Comparison of ENCODE assay signal across 1 cellular context in genomic region chr10:72098301-72099053, GRCh38.
TF ChIP-seq lines count a peak whose summit lies in the region.

No MANE protein-coding gene starts in this region.

TF ChIP-seq in HepG2, 621 proteins besides CTCF, POLR2A, EP300 and RAD21 (continued from another document and continues in another):
- TF ChIP-seq ETS1 (CRISPR knock-in tag; IDR thresholded peaks at IDR 0.05): no peak
- TF ChIP-seq ZNF710 (CRISPR knock-in tag; IDR thresholded peaks at IDR 0.05; ENCODE audit: borderline replicate concordance): peak; percentile 12; the same call in 1 of the 2 replicates
- TF ChIP-seq NFAT5 (CRISPR knock-in tag; IDR thresholded peaks at IDR 0.05): no peak
- TF ChIP-seq KLF9 (CRISPR knock-in tag; IDR thresholded peaks at IDR 0.05; ENCODE audit: low read depth): 0 out of 2 replicates have a peak, but pooled peaks have one; percentile 37
- TF ChIP-seq FOXP1 (IDR thresholded peaks at IDR 0.05): 0 out of 2 replicates have a peak, but pooled peaks have one; percentile 35
- peak; percentile 93 for TF ChIP-seq FOXP1 (CRISPR knock-in tag; IDR thresholded peaks at IDR 0.05)
- 0 out of 2 replicates have a peak, but pooled peaks have one; percentile 27 for TF ChIP-seq KAT7 (CRISPR knock-in tag; IDR thresholded peaks at IDR 0.05; ENCODE audit: borderline replicate concordance)
- TF ChIP-seq ZNF546 (CRISPR knock-in tag; conservative IDR thresholded peaks at IDR 0.05): no peak
- TF ChIP-seq ZSCAN22 (CRISPR knock-in tag; IDR thresholded peaks at IDR 0.05): no peak
- peak; percentile 46; the same call in 1 of the 2 replicates for TF ChIP-seq IKZF5 (CRISPR knock-in tag; IDR thresholded peaks at IDR 0.05)
- peak; percentile 100 for TF ChIP-seq RARA (CRISPR knock-in tag; IDR thresholded peaks at IDR 0.05)
- TF ChIP-seq ZBTB40 (IDR thresholded peaks at IDR 0.05): no peak
- TF ChIP-seq ZBTB40 (CRISPR knock-in tag; IDR thresholded peaks at IDR 0.05): no peak; the same call in 1 of the 2 replicates
- no peak for TF ChIP-seq GLMP (CRISPR knock-in tag; IDR thresholded peaks at IDR 0.05; ENCODE audit: borderline replicate concordance)
- peak; percentile 85; the same call in 1 of the 2 replicates for TF ChIP-seq MLX (CRISPR knock-in tag; IDR thresholded peaks at IDR 0.05)
- TF ChIP-seq ZNF547 (CRISPR knock-in tag; IDR thresholded peaks at IDR 0.05): no peak
- peak; percentile 81 for TF ChIP-seq HHEX (CRISPR knock-in tag; IDR thresholded peaks at IDR 0.05)
- no peak for TF ChIP-seq ZNF292 (CRISPR knock-in tag; IDR thresholded peaks at IDR 0.05; ENCODE audit: borderline replicate concordance, low read depth)
- peak; percentile 6; the same call in 1 of the 2 replicates for TF ChIP-seq CREB1 (IDR thresholded peaks at IDR 0.05)
- TF ChIP-seq CREB1 (CRISPR knock-in tag; IDR thresholded peaks at IDR 0.05): peak; percentile 83
- TF ChIP-seq ZNF484 (CRISPR knock-in tag; IDR thresholded peaks at IDR 0.05; ENCODE audit: borderline replicate concordance, low read depth): no peak
- peak; percentile 93 for TF ChIP-seq HNF4G (IDR thresholded peaks at IDR 0.05; ENCODE audit: borderline replicate concordance, low read depth, low read length)
- peak; percentile 83; the same call in 1 of the 2 replicates for TF ChIP-seq HNF4G (CRISPR knock-in tag; IDR thresholded peaks at IDR 0.05; ENCODE audit: borderline replicate concordance, low read depth)
- no peak for TF ChIP-seq NRL (CRISPR knock-in tag; IDR thresholded peaks at IDR 0.05; ENCODE audit: borderline replicate concordance)
- TF ChIP-seq FOXP4 (CRISPR knock-in tag; IDR thresholded peaks at IDR 0.05): peak; percentile 95
- TF ChIP-seq HOXD1 (CRISPR knock-in tag; IDR thresholded peaks at IDR 0.05): peak; percentile 75; the same call in 1 of the 2 replicates
- TF ChIP-seq SALL2 (CRISPR knock-in tag; IDR thresholded peaks at IDR 0.05): peak; percentile 58; the same call in 1 of the 2 replicates
- TF ChIP-seq KDM4B (CRISPR knock-in tag; IDR thresholded peaks at IDR 0.05): no peak
- TF ChIP-seq PHF21A (CRISPR knock-in tag; IDR thresholded peaks at IDR 0.05): peak; percentile 79
- TF ChIP-seq CBFB (CRISPR knock-in tag; IDR thresholded peaks at IDR 0.05): peak; percentile 83; the same call in 1 of the 2 replicates
- peak; percentile 97 for TF ChIP-seq PITX1 (CRISPR knock-in tag; IDR thresholded peaks at IDR 0.05)
- TF ChIP-seq FOSL1 (CRISPR knock-in tag; IDR thresholded peaks at IDR 0.05; ENCODE audit: borderline replicate concordance): peak; percentile 28; the same call in 1 of the 2 replicates
- TF ChIP-seq TEAD3 (CRISPR knock-in tag; optimal IDR thresholded peaks at IDR 0.05; ENCODE audit: borderline replicate concordance): peak; percentile 62
- TF ChIP-seq FOXC1 (CRISPR knock-in tag; IDR thresholded peaks at IDR 0.05; ENCODE audit: borderline replicate concordance): 0 out of 2 replicates have a peak, but pooled peaks have one; percentile 46
